18 cellular contexts compared by ENCODE assay signal in genomic region chr6:7777062-7777461, GRCh38. TPM values are rescaled to one million over a fixed set of nuclear protein-coding genes. Genes with fewer than 3 reads are reported as not detected.
DNase-seq lines count a peak whose midpoint lies in the region; ATAC-seq, FAIRE-seq and TF ChIP-seq lines count a peak whose summit lies in the region.
"Had no signal": no experiment of that assay in that cellular context is flagged by ENCODE, and none has a peak within 500 bp of the region (broad histone marks: within the 10 kb centered on the region; RNA-seq: fewer than 3 reads in every experiment).

No MANE protein-coding gene starts in this region.

- RAD21 ChIA-PET in HCT116 (lab: Charles Lee; ENCODE audit: low non-redundant PET in 1 of 2, low total read pairs in 2 of 2, uncharacterized antibody in 2 of 2, unreplicated experiment in 2 of 2): no interaction called here

- TF ChIP-seq CTCF in HepG2 (CRISPR knock-in tag; IDR thresholded peaks at IDR 0.05) (no peak), right lobe of liver (IDR thresholded peaks at IDR 0.05) (no peak), HCT116 (IDR thresholded peaks at IDR 0.05 in 2 of 3, conservative IDR thresholded peaks at IDR 0.05 in 1 of 3; ENCODE audit: borderline replicate concordance in 1 of 3, insufficient read depth in 1 of 3, low read depth in 2 of 3, low read length in 2 of 3) (no peak), esophagus squamous epithelium (IDR thresholded peaks at IDR 0.05) (no peak), omental fat pad (IDR thresholded peaks at IDR 0.05) (no peak)

- intact Hi-C loops in HepG2 (cut with micrococcal nuclease; ENCODE audit: unreplicated experiment) (no loop called here), right lobe of liver (cut with DNase I) (no loop called here), HCT116 (cut with micrococcal nuclease) (no loop called here), esophagus squamous epithelium (cut with DNase I) (no loop called here)

- TF ChIP-seq POLR2A in HepG2 (IDR thresholded peaks at IDR 0.05; ENCODE audit: insufficient read depth in 1 of 2, low read depth in 2 of 2, low read length in 2 of 2) (no peak), right lobe of liver (IDR thresholded peaks at IDR 0.05) (no peak), HCT116 (IDR thresholded peaks at IDR 0.05; ENCODE audit: borderline replicate concordance, extremely low read depth, insufficient read depth, insufficient read length) (no peak), esophagus squamous epithelium (IDR thresholded peaks at IDR 0.05) (no peak)

- H2AFZ ChIP-seq in HepG2 (ENCODE audit: low read length) (no peak overlapping the region), HCT116 (ENCODE audit: low read depth, low read length, poor library complexity, severe bottlenecking) (no peak overlapping the region)

- no peaks in the 10 kb centered on the region for H3K36me3 ChIP-seq in HepG2 (replicated peaks in 1 of 2; ENCODE audit: control insufficient read depth in 1 of 2, insufficient read depth in 2 of 2, low read length in 2 of 2)
- H3K36me3 ChIP-seq in right lobe of liver: no peaks in the 10 kb centered on the region
- H3K36me3 ChIP-seq in HCT116 (ENCODE audit: control insufficient read depth in 1 of 2, insufficient read depth in 2 of 2, low read length in 2 of 2): no peaks in the 10 kb centered on the region
- H3K36me3 ChIP-seq in esophagus squamous epithelium: no peaks in the 10 kb centered on the region

- TF ChIP-seq EP300 in HepG2 (IDR thresholded peaks at IDR 0.05; ENCODE audit: low read depth in 2 of 2, low read length in 2 of 2) (no peak), HepG2 (CRISPR knock-in tag; IDR thresholded peaks at IDR 0.05; ENCODE audit: borderline replicate concordance) (no peak)

- no peaks in the 10 kb centered on the region for H3K79me2 ChIP-seq in HepG2 (ENCODE audit: insufficient read depth, low read length)
- no peaks in the 10 kb centered on the region for H3K79me2 ChIP-seq in HCT116 (ENCODE audit: insufficient read depth, low read length)

- H3K27me3 ChIP-seq in HepG2 (ENCODE audit: control insufficient read depth in 1 of 2, insufficient read depth in 2 of 2, low read length in 2 of 2): peaks cover 0 to 33% of the 10 kb centered on the region in 2 experiments; a peak in 3 of 5 replicates
- no peaks in the 10 kb centered on the region for H3K27me3 ChIP-seq in right lobe of liver
- H3K27me3 ChIP-seq in HCT116 (ENCODE audit: insufficient read depth, low read length): peaks cover 9% of the 10 kb centered on the region
- H3K27me3 ChIP-seq in esophagus squamous epithelium: peaks cover 0 to 5% (median 0%) of the 10 kb centered on the region in 4 donors

- POLR2A ChIA-PET in HepG2 (lab: Yijun Ruan, JAX): no interaction called here
- POLR2A ChIA-PET in HCT116 (lab: Charles Lee): no interaction called here

- no peaks in the 10 kb centered on the region for H3K9me2 ChIP-seq in HCT116 (ENCODE audit: insufficient read depth)

- DNase-seq in HepG2 (ENCODE audit: low spot score): peak; percentile 5
- DNase-seq in right lobe of liver: no peak
- DNase-seq in HCT116 (ENCODE audit: low read depth, low spot score): no peak
- DNase-seq in SW480 (ENCODE audit: low spot score): peak; percentile 59
- no peak for DNase-seq in esophagus squamous epithelium (lab: John Stamatoyannopoulos, UW)
- no peak for DNase-seq in NK-92 (lab: John Stamatoyannopoulos, UW; ENCODE audit: unreplicated experiment)
- DNase-seq in CD1c-positive myeloid dendritic cell (ENCODE audit: extremely low spot score): no peak
- no peak for DNase-seq in omental fat pad (ENCODE audit: low spot score)
- DNase-seq: C1 segment of cervical spinal cord, Karpas-422, NCI-H1048, NCI-H1436, NCI-H2081, NCI-H2171 treated with DMSO at 0.1 percent for 48 hours, NCI-H446, NCI-H526 treated with DMSO at 0.1 percent for 48 hours, SW 1271 had no signal

- peak; percentile 85 for ATAC-seq in HepG2
- no peak for ATAC-seq in right lobe of liver
- ATAC-seq in HCT116: peak; percentile 40; the same call in 1 of the 2 replicates
- ATAC-seq in omental fat pad (ENCODE audit: low FRiP score): no peak
- ATAC-seq: Panc1 had no signal

- CTCF ChIA-PET in HepG2 (lab: Yijun Ruan, JAX; ENCODE audit: low intra/inter-chr PET ratio, low total read pairs) (no interaction called here), HCT116 (lab: Charles Lee) (no interaction called here)

- H4K20me1 ChIP-seq in HepG2 (ENCODE audit: insufficient read depth, low read length) (no peaks in the 10 kb centered on the region), HCT116 (ENCODE audit: insufficient read depth) (no peaks in the 10 kb centered on the region)

- H3K27ac ChIP-seq in HepG2 (ENCODE audit: extremely low read length, insufficient read depth, low read length): no peak overlapping the region
- H3K27ac ChIP-seq in right lobe of liver: no peak overlapping the region
- no peak overlapping the region for H3K27ac ChIP-seq in HCT116 (ENCODE audit: low read depth, low read length)
- H3K27ac ChIP-seq in esophagus squamous epithelium: no peak overlapping the region

- H3K9me3 ChIP-seq in HepG2 (ENCODE audit: low read length): no peaks in the 10 kb centered on the region
- H3K9me3 ChIP-seq in right lobe of liver: no peaks in the 10 kb centered on the region
- no peaks in the 10 kb centered on the region for H3K9me3 ChIP-seq in HCT116 (ENCODE audit: control insufficient read depth in 1 of 2, insufficient read depth in 1 of 2, low read depth in 1 of 2, low read length in 2 of 2)
- H3K9me3 ChIP-seq in esophagus squamous epithelium: no peaks in the 10 kb centered on the region

- no peak for TF ChIP-seq RAD21 in HepG2 (CRISPR knock-in tag; IDR thresholded peaks at IDR 0.05)
- no peak for TF ChIP-seq RAD21 in HCT116 (IDR thresholded peaks at IDR 0.05; ENCODE audit: low read depth)

- H3K9ac ChIP-seq in HepG2 (ENCODE audit: insufficient read depth, low read depth, low read length): no peak overlapping the region
- no peak overlapping the region for H3K9ac ChIP-seq in HCT116 (ENCODE audit: low read length)

- H3K4me3 ChIP-seq in HepG2 (replicated peaks in 1 of 3; ENCODE audit: insufficient read depth in 1 of 3, low read depth in 2 of 3, low read length in 3 of 3): no peak overlapping the region
- no peak overlapping the region for H3K4me3 ChIP-seq in right lobe of liver
- H3K4me3 ChIP-seq in HCT116 (replicated peaks in 1 of 2; ENCODE audit: low read depth in 1 of 2, low read length in 2 of 2): no peak overlapping the region
- no peak overlapping the region for H3K4me3 ChIP-seq in esophagus squamous epithelium

- BruUV-seq in HepG2 (replicated peaks; lab: Mats Ljungman, UMichigan) (no TSS peak), HCT116 (replicated peaks; lab: Mats Ljungman, UMichigan) (no TSS peak)

- H3K4me1 ChIP-seq in HepG2 (ENCODE audit: insufficient read depth, low read length) (0 out of 2 replicates have a peak, but pooled peaks cover 8% of the 10 kb centered on the region), right lobe of liver (no peaks in the 10 kb centered on the region), HCT116 (ENCODE audit: control insufficient read depth in 1 of 2, insufficient read depth in 2 of 2, low read length in 2 of 2) (no peaks in the 10 kb centered on the region), esophagus squamous epithelium (no peaks in the 10 kb centered on the region)

- in situ Hi-C loops in HepG2 (cut with HindIII; ENCODE audit: extremely low pct_ligation_motif_present, low pct_unique_long_range_greater_than_20kb): no loop called here

- no peak overlapping the region for H3K4me2 ChIP-seq in HepG2 (ENCODE audit: low read depth, low read length)
- no peak overlapping the region for H3K4me2 ChIP-seq in HCT116 (ENCODE audit: low read length)

- no peak for FAIRE-seq in HepG2 (lab: Jason Lieb, UNC)

- WGBS in HepG2 (ENCODE audit: low lambda C conversion rate): 2% methylated on average over 4 of the region's 4 CpGs
- WGBS in right lobe of liver (ENCODE audit: insufficient coverage, low coverage, low lambda C conversion rate, missing lambda C conversion rate): 41% methylated on average over 3 of the region's 4 CpGs
- WGBS in esophagus squamous epithelium, 2 donors: 51 to 69% methylated on average over 3 to 4 of the region's 4 CpGs

TF ChIP-seq in HepG2, 621 proteins besides CTCF, POLR2A, EP300 and RAD21 (continues in another document):
- peak; percentile 81 for TF ChIP-seq FOSL2 (CRISPR knock-in tag; IDR thresholded peaks at IDR 0.05)
- no peak for TF ChIP-seq ZNF235 (CRISPR knock-in tag; IDR thresholded peaks at IDR 0.05; ENCODE audit: borderline replicate concordance)

TF ChIP-seq in HCT116, 20 proteins besides CTCF, POLR2A, EP300 and RAD21 (continues in another document):
- TF ChIP-seq EGR1 (IDR thresholded peaks at IDR 0.05; ENCODE audit: low read depth) (no peak), FOSL1 (IDR thresholded peaks at IDR 0.05; ENCODE audit: low read depth) (no peak), EZH2 (IDR thresholded peaks at IDR 0.05) (no peak), POLR2AphosphoS5 (IDR thresholded peaks at IDR 0.05; ENCODE audit: low read depth, low read length) (no peak)

RNA-seq across cellular contexts. Expression of gene BMP6, which starts 51.2 kb away (rescaled TPM):
- 0.09 TPM in 1 of 2 replicates, not detected in the other for total RNA-seq in HepG2 (2016; rRNA removed; fragmentation: Illumina TruSeq; extraction: Trizol)
- not detected in 2 replicates for total RNA-seq in HepG2 (2016; cell fraction: cytosol; rRNA removed; fragmentation: Illumina TruSeq; extraction: Trizol; ENCODE audit: low read depth)
- total RNA-seq in HepG2 (2016; cell fraction: insoluble cytoplasmic fraction; rRNA removed; fragmentation: Illumina TruSeq; extraction: Trizol): not detected in 2 replicates
- total RNA-seq in HepG2 (2016; cell fraction: membrane; rRNA removed; fragmentation: Illumina TruSeq; extraction: Trizol): not detected in 2 replicates
- total RNA-seq in HepG2 (2016; cell fraction: nucleus; rRNA removed; fragmentation: Illumina TruSeq; extraction: Trizol): not detected in 2 replicates
- 0.14 and 0.18 TPM in 2 replicates for polyA plus RNA-seq in HepG2 (2011; rRNA removed)
- polyA plus RNA-seq in HepG2 (2011; cell fraction: cytosol; rRNA removed): 0.11 and 0.17 TPM in 2 replicates
- 0.10 and 0.13 TPM in 2 replicates for polyA plus RNA-seq in HepG2 (2011; cell fraction: nucleus; rRNA removed)
- polyA plus RNA-seq in HepG2 (2012): 0.07 and 0.41 TPM in 2 replicates
- polyA plus RNA-seq in HepG2 (2016; cell fraction: cytosol; fragmentation: Illumina TruSeq; extraction: Trizol; ENCODE audit: low read depth): not detected in 2 replicates
- polyA plus RNA-seq in HepG2 (2016; cell fraction: insoluble cytoplasmic fraction; fragmentation: Illumina TruSeq; extraction: Trizol; ENCODE audit: low read depth): not detected in 2 replicates
- polyA plus RNA-seq in HepG2 (2016; cell fraction: membrane; fragmentation: Illumina TruSeq; extraction: Trizol; ENCODE audit: low read depth): not detected in 2 replicates
- not detected in 2 replicates for polyA plus RNA-seq in HepG2 (2016; cell fraction: nucleus; fragmentation: Illumina TruSeq; extraction: Trizol; ENCODE audit: insufficient read depth, low read depth)
- polyA minus RNA-seq in HepG2 (2011; rRNA and poly(A)+ RNA removed; ENCODE audit: low replicate concordance): 0.54 and 62.0 TPM in 2 replicates
- 0.30 and 0.35 TPM in 2 replicates for polyA minus RNA-seq in HepG2 (2011; cell fraction: cytosol; rRNA and poly(A)+ RNA removed)
- 0.25 and 0.39 TPM in 2 replicates for polyA minus RNA-seq in HepG2 (2011; cell fraction: nucleus; rRNA and poly(A)+ RNA removed)
- 1 to 10 TPM; 1.8 to 4.4 (median 2.6) TPM for total RNA-seq in right lobe of liver
- 1.6 TPM for total RNA-seq in HCT116 (2021; ENCODE audit: unreplicated experiment)
- polyA plus RNA-seq in HCT116 (2012): 1.1 and 1.2 TPM in 2 replicates
- 1 to 10 TPM in 2 of 4 donors, under 1 TPM in 2; 0.57 to 2.9 (median 1.1) TPM for total RNA-seq in esophagus squamous epithelium
- 10 to 100 TPM in 3 of 4 donors, 1 to 10 TPM in 1; 4.6 to 72.2 (median 20.7) TPM for total RNA-seq in omental fat pad

Comparison
In these comparisons a context has a peak if more than half of its experiments do, and no peak if none do; other contexts are left out.
1. ATAC-seq: peak in HepG2 (single experiment) and HCT116 (single experiment); none in right lobe of liver (0 of 4) and omental fat pad (single experiment).
2. DNase-seq: peak in HepG2 (single experiment) and SW480 (single experiment); none in right lobe of liver (0 of 3), HCT116 (single experiment), esophagus squamous epithelium (single experiment), NK-92 (single experiment), CD1c-positive myeloid dendritic cell (single experiment) and omental fat pad (single experiment).